In genomic region chr3:197471221-197472010, GRCh38 we compare ENCODE assay signal across 23 cellular contexts.
DNase-seq lines count a peak whose midpoint lies in the region; ATAC-seq and TF ChIP-seq lines count a peak whose summit lies in the region.
"Had no signal": no experiment of that assay in that cellular context is flagged by ENCODE, and none has a peak within 500 bp of the region (broad histone marks: within the 10 kb centered on the region; RNA-seq: fewer than 3 reads in every experiment).

No MANE protein-coding gene starts in this region.

- TF ChIP-seq POLR2A in adrenal gland (IDR thresholded peaks at IDR 0.05) = no peak

- DNase-seq in Caco-2 = peak in 1 of 2 experiments; percentile 24
- DNase-seq in adrenal gland = peak in 5 of 7 donors; percentile 39 to 66 (median 46)
- peak; percentile 77 for DNase-seq in islet precursor cell
- DNase-seq in osteocyte (ENCODE audit: extremely low spot score, unreplicated experiment) = no peak
- no peak for DNase-seq in H4 (ENCODE audit: low spot score)
- DNase-seq in NCI-H1694 treated with DMSO at 0.1 percent for 48 hours (lab: John Stamatoyannopoulos, UW) = no peak
- DNase-seq in GM19238 (ENCODE audit: insufficient read length, low spot score) = no peak
- DNase-seq: activated naive CD4-positive, alpha-beta T cell treated with anti-CD3 and anti-CD28 coated beads, Interleukin-2, amount 50 U/mL, for 16 hours; anterior cingulate cortex; BE2C; DMS53; GF-D8; GOT3; Karpas-422; left cardiac atrium; naive B cell; NCI-H187; NCI-H524 treated with DMSO at 0.1 percent for 48 hours; stimulated activated naive CD8-positive, alpha-beta T cell treated with anti-CD3 and anti-CD28 coated beads, Interleukin-15, amount 100 ng/mL, for 72 hours; transverse colon; WERI-Rb-1 had no signal

- no TSS peak for BruUV-seq in Caco-2 (replicated peaks; lab: Mats Ljungman, UMichigan)

- peaks cover 43% of the 10 kb centered on the region for H3K4me1 ChIP-seq in Caco-2
- H3K4me1 ChIP-seq in adrenal gland (replicated peaks in 1 of 2) = peaks cover 22 to 45% of the 10 kb centered on the region in 2 donors

- H3K4me3 Mint-ChIP-seq in Caco-2 (ENCODE audit: unreplicated experiment) (no peak overlapping the region), osteocyte (ENCODE audit: unreplicated experiment) (no peak overlapping the region)
- H3K4me3 Mint-ChIP-seq: activated T-helper 1 cell treated with anti-CD3 and anti-CD28 coated beads, Interleukin-12 subunit alpha, Interleukin-12 subunit beta, Interleukin-2, Interleukin-4 antibody, amounts not matched to agents 30 ng/mL and 10 ng/mL and 1 ng/mL, durations not matched to agents 14 hours and 24 hours and 36 hours; naive B cell; stimulated activated naive CD8-positive, alpha-beta T cell treated with anti-CD3 and anti-CD28 coated beads, Interleukin-15, amount 100 ng/mL, for 72 hours had no signal

- H3K9me3 ChIP-seq in Caco-2 (no peaks in the 10 kb centered on the region), adrenal gland (replicated peaks in 1 of 3) (no peaks in the 10 kb centered on the region)
- H3K9me3 ChIP-seq: BE2C, transverse colon had no signal

- H3K9me3 Mint-ChIP-seq in Caco-2 (ENCODE audit: unreplicated experiment) (peaks cover 11% of the 10 kb centered on the region), osteocyte (ENCODE audit: unreplicated experiment) (no peaks in the 10 kb centered on the region)
- H3K9me3 Mint-ChIP-seq: activated T-helper 1 cell treated with anti-CD3 and anti-CD28 coated beads, Interleukin-12 subunit alpha, Interleukin-12 subunit beta, Interleukin-2, Interleukin-4 antibody, amounts not matched to agents 30 ng/mL and 10 ng/mL and 1 ng/mL, durations not matched to agents 14 hours and 24 hours and 36 hours; naive B cell; stimulated activated naive CD8-positive, alpha-beta T cell treated with anti-CD3 and anti-CD28 coated beads, Interleukin-15, amount 100 ng/mL, for 72 hours had no signal

- H3K36me3 Mint-ChIP-seq in Caco-2 (ENCODE audit: insufficient read depth, unreplicated experiment) (peaks cover under 1% of the 10 kb centered on the region), osteocyte (ENCODE audit: unreplicated experiment) (no peaks in the 10 kb centered on the region)
- H3K36me3 Mint-ChIP-seq: naive B cell had no signal

- CTCF ChIA-PET in Caco-2 (lab: Charles Lee) = no interaction called here

- H3K27ac Mint-ChIP-seq in Caco-2 (ENCODE audit: unreplicated experiment) (peak overlapping the region; percentile 36), osteocyte (ENCODE audit: unreplicated experiment) (peak overlapping the region; percentile 54)
- H3K27ac Mint-ChIP-seq: activated T-helper 1 cell treated with anti-CD3 and anti-CD28 coated beads, Interleukin-12 subunit alpha, Interleukin-12 subunit beta, Interleukin-2, Interleukin-4 antibody, amounts not matched to agents 30 ng/mL and 10 ng/mL and 1 ng/mL, durations not matched to agents 14 hours and 24 hours and 36 hours; naive B cell; stimulated activated naive CD8-positive, alpha-beta T cell treated with anti-CD3 and anti-CD28 coated beads, Interleukin-15, amount 100 ng/mL, for 72 hours had no signal

- WGBS in adrenal gland, 4 donors = 56 to 63% (median 63%) methylated on average over 9 to 10 of the region's 10 CpGs

- H3K4me3 ChIP-seq in Caco-2 (ENCODE audit: low read depth, low read length) (no peak overlapping the region), adrenal gland (no peak overlapping the region)
- H3K4me3 ChIP-seq: transverse colon had no signal

- intact Hi-C loops in Caco-2 (cut with micrococcal nuclease; ENCODE audit: unreplicated experiment) = no loop called here
- intact Hi-C loops in adrenal gland (cut with DNase I) = no loop called here

- peaks cover 49% of the 10 kb centered on the region for H3K4me1 Mint-ChIP-seq in Caco-2 (ENCODE audit: low read depth, unreplicated experiment)
- peaks cover 55% of the 10 kb centered on the region for H3K4me1 Mint-ChIP-seq in osteocyte (ENCODE audit: unreplicated experiment)
- H3K4me1 Mint-ChIP-seq: naive B cell had no signal

- H3K27me3 ChIP-seq in Caco-2 (replicated peaks; ENCODE audit: control insufficient read depth, insufficient read depth, low read length) (no peaks in the 10 kb centered on the region), adrenal gland (no peaks in the 10 kb centered on the region)
- H3K27me3 ChIP-seq: BE2C, transverse colon had no signal

- no peaks in the 10 kb centered on the region for H3K36me3 ChIP-seq in Caco-2 (ENCODE audit: control insufficient read depth, insufficient read depth, low read length)
- H3K36me3 ChIP-seq in adrenal gland (replicated peaks in 1 of 2) = no peaks in the 10 kb centered on the region
- H3K36me3 ChIP-seq: BE2C, transverse colon, WERI-Rb-1 had no signal

- no peaks in the 10 kb centered on the region for H3K27me3 Mint-ChIP-seq in Caco-2 (ENCODE audit: insufficient read depth, unreplicated experiment)
- no peaks in the 10 kb centered on the region for H3K27me3 Mint-ChIP-seq in osteocyte (ENCODE audit: unreplicated experiment)

- no peak for TF ChIP-seq CTCF in Caco-2 (IDR thresholded peaks at IDR 0.05; ENCODE audit: insufficient read depth in 1 of 2, low read depth in 1 of 2, low read length in 1 of 2, severe bottlenecking in 1 of 2, unreplicated experiment in 1 of 2)
- no peak for TF ChIP-seq CTCF in adrenal gland (IDR thresholded peaks at IDR 0.05)
- no peak for TF ChIP-seq CTCF in osteocyte (IDR thresholded peaks at IDR 0.05)

- no peak for ATAC-seq in GM21367 (IDR thresholded peaks at IDR 0.05; ENCODE audit: unreplicated experiment)
- ATAC-seq: left cardiac atrium; stimulated activated naive CD8-positive, alpha-beta T cell treated with anti-CD3 and anti-CD28 coated beads, Interleukin-15, amount 100 ng/mL, for 72 hours had no signal

- no peak overlapping the region for H3K27ac ChIP-seq in adrenal gland
- H3K27ac ChIP-seq: transverse colon, WERI-Rb-1 had no signal

- POLR2A ChIA-PET in Caco-2 (lab: Charles Lee) = no interaction called here

Comparison
In these comparisons a context has a peak if more than half of its experiments do, and no peak if none do; other contexts are left out.
1. DNase-seq: peak in adrenal gland (5 of 7) and islet precursor cell (single experiment); none in osteocyte (single experiment), H4 (single experiment), NCI-H1694 treated with DMSO at 0.1 percent for 48 hours (single experiment) and GM19238 (single experiment).